In genomic region chr19:46697142-46697960, GRCh38 we compare ENCODE assay signal across 1 cellular context.
TF ChIP-seq lines count a peak whose summit lies in the region.

No MANE protein-coding gene starts in this region.

TF ChIP-seq in K562, 482 proteins besides CTCF, POLR2A, EP300 and RAD21 (continued from another document and continues in another):
- TF ChIP-seq, protein P1, sequence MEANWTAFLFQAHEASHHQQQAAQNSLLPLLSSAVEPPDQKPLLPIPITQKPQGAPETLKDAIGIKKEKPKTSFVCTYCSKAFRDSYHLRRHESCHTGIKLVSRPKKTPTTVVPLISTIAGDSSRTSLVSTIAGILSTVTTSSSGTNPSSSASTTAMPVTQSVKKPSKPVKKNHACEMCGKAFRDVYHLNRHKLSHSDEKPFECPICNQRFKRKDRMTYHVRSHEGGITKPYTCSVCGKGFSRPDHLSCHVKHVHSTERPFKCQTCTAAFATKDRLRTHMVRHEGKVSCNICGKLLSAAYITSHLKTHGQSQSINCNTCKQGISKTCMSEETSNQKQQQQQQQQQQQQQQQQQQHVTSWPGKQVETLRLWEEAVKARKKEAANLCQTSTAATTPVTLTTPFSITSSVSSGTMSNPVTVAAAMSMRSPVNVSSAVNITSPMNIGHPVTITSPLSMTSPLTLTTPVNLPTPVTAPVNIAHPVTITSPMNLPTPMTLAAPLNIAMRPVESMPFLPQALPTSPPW (CRISPR knock-in tag; IDR thresholded peaks at IDR 0.05): peak; percentile 73
- TF ChIP-seq ELF2 (CRISPR knock-in tag; IDR thresholded peaks at IDR 0.05) (no peak), SNIP1 (IDR thresholded peaks at IDR 0.05; ENCODE audit: low read depth) (no peak), ETS2 (tag; IDR thresholded peaks at IDR 0.05; ENCODE audit: borderline replicate concordance, poor library complexity, severe bottlenecking) (no peak), MCM3 (IDR thresholded peaks at IDR 0.05) (no peak), PML (IDR thresholded peaks at IDR 0.05; ENCODE audit: low read length) (no peak), XRCC5 (IDR thresholded peaks at IDR 0.05; ENCODE audit: low read depth, low read length) (no peak; the same call in 1 of the 2 replicates), CUX1 (CRISPR knock-in tag; IDR thresholded peaks at IDR 0.05) (no peak), ZNF407 (IDR thresholded peaks at IDR 0.05; ENCODE audit: low read depth) (0 out of 2 replicates have a peak, but pooled peaks have one; percentile 31), ZNF124 (CRISPR knock-in tag; IDR thresholded peaks at IDR 0.05) (no peak), CSDE1 (IDR thresholded peaks at IDR 0.05) (no peak), SMAD4 (CRISPR knock-in tag; conservative IDR thresholded peaks at IDR 0.05) (peak; percentile 54), SMARCB1 (IDR thresholded peaks at IDR 0.05; ENCODE audit: insufficient read length, low read depth) (no peak), FOXA3 (CRISPR knock-in tag; conservative IDR thresholded peaks at IDR 0.05 in 1 of 2, IDR thresholded peaks at IDR 0.05 in 1 of 2) (no peak), PRDM10 (IDR thresholded peaks at IDR 0.05; ENCODE audit: partially characterized antibody) (peak; percentile 89), CHD1 (IDR thresholded peaks at IDR 0.05; ENCODE audit: low read length) (no peak), ZNF311 (CRISPR knock-in tag; IDR thresholded peaks at IDR 0.05) (no peak), ZNF408 (CRISPR knock-in tag; IDR thresholded peaks at IDR 0.05; ENCODE audit: low read depth) (no peak), PRPF4 (IDR thresholded peaks at IDR 0.05; ENCODE audit: insufficient read depth, low read depth, low read length, poor library complexity, severe bottlenecking) (no peak), E4F1 (CRISPR knock-in tag; IDR thresholded peaks at IDR 0.05; ENCODE audit: borderline replicate concordance) (no peak), ZNF668 (CRISPR knock-in tag; IDR thresholded peaks at IDR 0.05) (no peak), POLR3G (IDR thresholded peaks at IDR 0.05; ENCODE audit: extremely low read depth, insufficient read length, insufficient replicate concordance) (no peak), HMGN3 (IDR thresholded peaks at IDR 0.05; ENCODE audit: borderline replicate concordance, extremely low read depth, insufficient read length, low read depth, low read length) (peak; percentile 77), C11orf30 (IDR thresholded peaks at IDR 0.05; ENCODE audit: low read depth) (no peak), POLR2AphosphoS5 (IDR thresholded peaks at IDR 0.05; ENCODE audit: control insufficient read depth, insufficient read depth, low read depth, low read length) (peak; percentile 12; the same call in 1 of the 2 replicates), ZNF217 (CRISPR knock-in tag; IDR thresholded peaks at IDR 0.05) (no peak), RNF219 (CRISPR knock-in tag; IDR thresholded peaks at IDR 0.05) (no peak), GTF2E2 (tag; IDR thresholded peaks at IDR 0.05) (no peak), COPS2 (conservative IDR thresholded peaks at IDR 0.05) (no peak), ESRRA (IDR thresholded peaks at IDR 0.05; ENCODE audit: borderline replicate concordance, low read depth) (no peak)
